In genomic region chr6:125747589-125748533, GRCh38 we compare ENCODE assay signal across 9 cellular contexts. TPM values are rescaled to one million over a fixed set of nuclear protein-coding genes. Genes with fewer than 3 reads are reported as not detected.
DNase-seq lines count a peak whose midpoint lies in the region; ATAC-seq and TF ChIP-seq lines count a peak whose summit lies in the region.
"Had no signal": no experiment of that assay in that cellular context is flagged by ENCODE, and none has a peak within 500 bp of the region (broad histone marks: within the 10 kb centered on the region; RNA-seq: fewer than 3 reads in every experiment).

No MANE protein-coding gene starts in this region.

- H3K9ac ChIP-seq in ES-I3 (ENCODE audit: low read depth, low read length) = peak overlapping the region; percentile 76

- H3K9me3 ChIP-seq in ES-I3 (ENCODE audit: control insufficient read depth, insufficient read depth, low read length) = no peaks in the 10 kb centered on the region

- peak overlapping the region; percentile 99 for H3K4me3 Mint-ChIP-seq in nephron progenitor cell

- peak overlapping the region; percentile 78 for H3K4me3 ChIP-seq in fibroblast of the aortic adventitia (ENCODE audit: low read depth, low read length)

- TF ChIP-seq CTCF in fibroblast of the aortic adventitia (IDR thresholded peaks at IDR 0.05; ENCODE audit: insufficient read depth, low read length) (no peak), nephron progenitor cell (IDR thresholded peaks at IDR 0.05) (no peak)

- peak overlapping the region; percentile 95 for H3K27ac Mint-ChIP-seq in nephron progenitor cell

- DNase-seq in NCI-H2029 (lab: John Stamatoyannopoulos, UW) (peak; percentile 89), fibroblast of the aortic adventitia (ENCODE audit: low read depth) (no peak), nephron progenitor cell (peak; percentile 70)
- peak; percentile 53 for DNase-seq in activated T-cell treated with anti-CD3 and anti-CD28 coated beads, Interleukin-2, amount 50 U/mL, for 1 hour

- peaks cover 20% of the 10 kb centered on the region; the same call in 1 of the 2 replicates for H3K4me1 ChIP-seq in ES-I3 (ENCODE audit: insufficient read depth, low read length)

- H3K4me1 Mint-ChIP-seq in nephron progenitor cell = peaks cover 68% of the 10 kb centered on the region

- no peaks in the 10 kb centered on the region for H3K36me3 ChIP-seq in ES-I3 (ENCODE audit: insufficient read depth, low read length)

- H3K9me3 Mint-ChIP-seq in nephron progenitor cell = no peaks in the 10 kb centered on the region

- no peaks in the 10 kb centered on the region for H3K36me3 Mint-ChIP-seq in nephron progenitor cell (ENCODE audit: low read depth)

- no peaks in the 10 kb centered on the region for H3K27me3 Mint-ChIP-seq in nephron progenitor cell (ENCODE audit: low read depth, poor library complexity)

- no peak for ATAC-seq in HG02870 (IDR thresholded peaks at IDR 0.05; ENCODE audit: unreplicated experiment)
- no peak for ATAC-seq in GM18858 (IDR thresholded peaks at IDR 0.05; ENCODE audit: unreplicated experiment)
- no peak for ATAC-seq in HG02970 (IDR thresholded peaks at IDR 0.05; ENCODE audit: low FRiP score, unreplicated experiment)

RNA-seq across cellular contexts. Expression of gene HEY2, which starts 1.6 kb away (rescaled TPM):
- 0.09 and 0.25 TPM in 2 replicates for total RNA-seq in fibroblast of the aortic adventitia (ENCODE audit: low replicate concordance)
- total RNA-seq: T-helper 1 cell treated with Interleukin-12 subunit alpha and Interleukin-12 subunit beta and Interleukin-4 antibody, amounts not matched to agents 30 ng/mL and 1 ng/mL, for 36 hours had no signal

RNA-seq across cellular contexts. Expression of gene NCOA7, which starts 42.9 kb away (rescaled TPM):
- total RNA-seq in fibroblast of the aortic adventitia (ENCODE audit: low replicate concordance) = 41.7 and 90.3 TPM in 2 replicates
